ENCODE assay signal across 7 cellular contexts in the genomic region with DNA sequence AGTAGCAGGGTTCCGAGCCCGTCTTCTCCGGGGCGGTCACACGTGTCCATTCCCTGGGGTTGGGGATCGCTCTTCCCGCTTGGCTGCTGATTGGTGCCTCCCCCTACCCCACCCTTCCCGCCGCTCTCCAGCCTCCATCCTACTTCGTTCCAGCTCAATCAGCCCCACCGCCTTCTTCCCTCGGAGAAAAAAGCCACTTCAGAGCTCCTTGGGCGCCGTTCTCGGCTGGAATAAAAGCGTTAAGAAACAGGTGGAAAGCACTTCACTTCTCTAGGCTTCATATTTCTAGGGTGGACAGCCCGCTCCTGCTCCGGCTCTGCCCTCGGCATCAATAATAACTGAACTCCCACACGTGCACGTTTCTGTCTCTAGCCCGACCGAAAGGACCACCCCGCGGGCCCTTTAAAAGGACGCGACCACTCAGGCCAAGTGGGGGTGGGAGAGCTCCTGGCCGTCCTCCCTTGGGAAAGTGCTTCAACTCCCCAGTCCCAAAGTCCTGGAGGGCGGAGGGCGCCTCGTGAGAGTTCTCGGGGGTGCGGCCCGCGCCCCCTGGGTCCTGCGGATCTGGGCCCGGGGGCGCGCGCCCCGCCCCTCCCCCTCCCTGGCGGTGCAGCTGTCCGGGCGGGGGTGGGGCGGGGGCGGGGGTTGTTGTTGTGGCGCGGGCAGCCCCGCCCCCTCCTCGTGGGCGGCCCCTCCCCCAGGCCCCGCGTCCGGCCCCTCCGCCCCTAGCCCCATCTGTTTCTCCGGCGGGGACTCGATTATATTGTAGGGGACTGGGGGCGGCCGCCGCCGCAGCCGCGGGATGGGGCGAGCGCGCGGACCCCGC. TPM values are rescaled to one million over a fixed set of nuclear protein-coding genes. Genes with fewer than 3 reads are reported as not detected.
A peak's percentile ranks its signal among the peaks of the same experiment; 100 is the strongest.
DNase-seq lines count a peak whose midpoint lies in the region; ATAC-seq and TF ChIP-seq lines count a peak whose summit lies in the region.

A gene (plus strand): TSS at position 734 of the 826 bp plus-strand sequence. CDS start 324 bp downstream, outside the sequence.

- POLR2A ChIA-PET in HEK293 (lab: Yijun Ruan, JAX) = interaction anchor here (0.5 to 4.6 kb wide), 19 partner anchors 8 to 709 kb away, joined by 3 to 25 read pairs (median 3); a partner anchor contains a TSS

- peak; percentile 69 to 72 for ATAC-seq in gastrocnemius medialis
- ATAC-seq in GM18520 (IDR thresholded peaks at IDR 0.05; ENCODE audit: unreplicated experiment) = no peak

- CTCF ChIA-PET in HEK293 (lab: Yijun Ruan, JAX) = interaction anchor here (0.6 to 4.5 kb wide), 6 partner anchors 15 to 271 kb away, joined by 3 to 35 read pairs (median 4); no protein-coding TSS in a partner anchor

- no peaks in the 10 kb centered on the region for H3K27me3 ChIP-seq in gastrocnemius medialis

- no peaks in the 10 kb centered on the region for H3K9me3 ChIP-seq in HEK293 (ENCODE audit: control insufficient read depth, insufficient read depth, low read depth, low read length)
- no peaks in the 10 kb centered on the region for H3K9me3 ChIP-seq in gastrocnemius medialis

- in situ Hi-C loops in gastrocnemius medialis (cut with MboI; ENCODE audit: low sequenced_read_pairs in 4 of 4) = loop anchor here in 2 of 4 donors (5.0 to 10.0 kb wide), 2 partner anchors 133 to 136 kb away; no protein-coding TSS in a partner anchor

- H3K36me3 ChIP-seq in HEK293 (ENCODE audit: control insufficient read depth in 2 of 2, insufficient read depth in 1 of 2, low read length in 2 of 2) (no peaks in the 10 kb centered on the region), gastrocnemius medialis (no peaks in the 10 kb centered on the region)

- H3K4me1 ChIP-seq in HEK293 (ENCODE audit: control insufficient read depth, insufficient read depth, low read length) (peaks cover 3% of the 10 kb centered on the region), gastrocnemius medialis (peaks cover 34 to 40% of the 10 kb centered on the region in 2 donors)

- DNase-seq in NCI-H446 treated with DMSO at 0.1 percent for 48 hours (lab: John Stamatoyannopoulos, UW) = peak; percentile 30
- DNase-seq in anterior cingulate cortex (lab: John Stamatoyannopoulos, UW) = peak in 54 of 58 donors; percentile 8 to 86 (median 70)
- peak; percentile 82 for DNase-seq in iPS-NIHi7 (ENCODE audit: extremely low spot score)
- peak; percentile 74 to 78 for DNase-seq in gastrocnemius medialis
- DNase-seq in hepatic stellate cell (ENCODE audit: low spot score) = no peak

- peak; percentile 50 to 55 for TF ChIP-seq POLR2A in gastrocnemius medialis (IDR thresholded peaks at IDR 0.05)

- TF ChIP-seq CTCF in HEK293 (tag by site-specific recombination; IDR thresholded peaks at IDR 0.05) (no peak), gastrocnemius medialis (IDR thresholded peaks at IDR 0.05 in 4 of 5, conservative IDR thresholded peaks at IDR 0.05 in 1 of 5) (no peak)

- H3K27ac ChIP-seq in HEK293 (ENCODE audit: extremely low read depth, low read depth, low read length) (peak within 1 kb of the TSS; percentile 93), gastrocnemius medialis (peak within 1 kb of the TSS; percentile 91 to 99 (median 96))

- intact Hi-C loops in gastrocnemius medialis (cut with DNase I; ENCODE audit: low total_unique reads) = loop anchor here (2.0 to 10.0 kb wide), 4 partner anchors 104 to 294 kb away; a partner anchor contains a TSS

- H3K4me3 ChIP-seq in HEK293 (ENCODE audit: low read depth, low read length) (peak within 1 kb of the TSS; percentile 92), gastrocnemius medialis (peak within 1 kb of the TSS; percentile 77 to 93 (median 84))

TF ChIP-seq in HEK293, 187 proteins besides CTCF, POLR2A, EP300 and RAD21 (continues in another document):
- peak; percentile 73 for TF ChIP-seq ZEB2 (tag by site-specific recombination; IDR thresholded peaks at IDR 0.05)
- peak; percentile 92 for TF ChIP-seq ZNF335 (tag by site-specific recombination; conservative IDR thresholded peaks at IDR 0.05)
- peak; percentile 78 for TF ChIP-seq ZNF600 (tag by site-specific recombination; IDR thresholded peaks at IDR 0.05)
- peak; percentile 73 for TF ChIP-seq GLIS2 (tag by site-specific recombination; IDR thresholded peaks at IDR 0.05)
- TF ChIP-seq, protein P1, sequence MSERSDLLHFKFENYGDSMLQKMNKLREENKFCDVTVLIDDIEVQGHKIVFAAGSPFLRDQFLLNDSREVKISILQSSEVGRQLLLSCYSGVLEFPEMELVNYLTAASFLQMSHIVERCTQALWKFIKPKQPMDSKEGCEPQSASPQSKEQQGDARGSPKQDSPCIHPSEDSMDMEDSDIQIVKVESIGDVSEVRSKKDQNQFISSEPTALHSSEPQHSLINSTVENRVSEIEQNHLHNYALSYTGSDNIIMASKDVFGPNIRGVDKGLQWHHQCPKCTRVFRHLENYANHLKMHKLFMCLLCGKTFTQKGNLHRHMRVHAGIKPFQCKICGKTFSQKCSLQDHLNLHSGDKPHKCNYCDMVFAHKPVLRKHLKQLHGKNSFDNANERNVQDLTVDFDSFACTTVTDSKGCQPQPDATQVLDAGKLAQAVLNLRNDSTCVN (tag by site-specific recombination; optimal IDR thresholded peaks at IDR 0.05) = peak; percentile 81
- TF ChIP-seq, protein P2, sequence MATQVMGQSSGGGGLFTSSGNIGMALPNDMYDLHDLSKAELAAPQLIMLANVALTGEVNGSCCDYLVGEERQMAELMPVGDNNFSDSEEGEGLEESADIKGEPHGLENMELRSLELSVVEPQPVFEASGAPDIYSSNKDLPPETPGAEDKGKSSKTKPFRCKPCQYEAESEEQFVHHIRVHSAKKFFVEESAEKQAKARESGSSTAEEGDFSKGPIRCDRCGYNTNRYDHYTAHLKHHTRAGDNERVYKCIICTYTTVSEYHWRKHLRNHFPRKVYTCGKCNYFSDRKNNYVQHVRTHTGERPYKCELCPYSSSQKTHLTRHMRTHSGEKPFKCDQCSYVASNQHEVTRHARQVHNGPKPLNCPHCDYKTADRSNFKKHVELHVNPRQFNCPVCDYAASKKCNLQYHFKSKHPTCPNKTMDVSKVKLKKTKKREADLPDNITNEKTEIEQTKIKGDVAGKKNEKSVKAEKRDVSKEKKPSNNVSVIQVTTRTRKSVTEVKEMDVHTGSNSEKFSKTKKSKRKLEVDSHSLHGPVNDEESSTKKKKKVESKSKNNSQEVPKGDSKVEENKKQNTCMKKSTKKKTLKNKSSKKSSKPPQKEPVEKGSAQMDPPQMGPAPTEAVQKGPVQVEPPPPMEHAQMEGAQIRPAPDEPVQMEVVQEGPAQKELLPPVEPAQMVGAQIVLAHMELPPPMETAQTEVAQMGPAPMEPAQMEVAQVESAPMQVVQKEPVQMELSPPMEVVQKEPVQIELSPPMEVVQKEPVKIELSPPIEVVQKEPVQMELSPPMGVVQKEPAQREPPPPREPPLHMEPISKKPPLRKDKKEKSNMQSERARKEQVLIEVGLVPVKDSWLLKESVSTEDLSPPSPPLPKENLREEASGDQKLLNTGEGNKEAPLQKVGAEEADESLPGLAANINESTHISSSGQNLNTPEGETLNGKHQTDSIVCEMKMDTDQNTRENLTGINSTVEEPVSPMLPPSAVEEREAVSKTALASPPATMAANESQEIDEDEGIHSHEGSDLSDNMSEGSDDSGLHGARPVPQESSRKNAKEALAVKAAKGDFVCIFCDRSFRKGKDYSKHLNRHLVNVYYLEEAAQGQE (tag by site-specific recombination; IDR thresholded peaks at IDR 0.05) = peak; percentile 67
- TF ChIP-seq, protein P3, sequence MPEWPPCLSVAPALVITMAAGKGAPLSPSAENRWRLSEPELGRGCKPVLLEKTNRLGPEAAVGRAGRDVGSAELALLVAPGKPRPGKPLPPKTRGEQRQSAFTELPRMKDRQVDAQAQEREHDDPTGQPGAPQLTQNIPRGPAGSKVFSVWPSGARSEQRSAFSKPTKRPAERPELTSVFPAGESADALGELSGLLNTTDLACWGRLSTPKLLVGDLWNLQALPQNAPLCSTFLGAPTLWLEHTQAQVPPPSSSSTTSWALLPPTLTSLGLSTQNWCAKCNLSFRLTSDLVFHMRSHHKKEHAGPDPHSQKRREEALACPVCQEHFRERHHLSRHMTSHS (tag by site-specific recombination; IDR thresholded peaks at IDR 0.05) = no peak
- peak; percentile 67; the same call in 1 of the 2 replicates for TF ChIP-seq ZBTB20 (tag by site-specific recombination; IDR thresholded peaks at IDR 0.05)
- TF ChIP-seq ZNF658 (tag by site-specific recombination; IDR thresholded peaks at IDR 0.05) = no peak
- TF ChIP-seq ZFHX2 (tag by site-specific recombination; conservative IDR thresholded peaks at IDR 0.05) = peak; percentile 60
- 0 out of 2 replicates have a peak, but pooled peaks have one; percentile 35 for TF ChIP-seq ZNF561 (tag by site-specific recombination; IDR thresholded peaks at IDR 0.05; ENCODE audit: borderline replicate concordance)
- peak; percentile 97 for TF ChIP-seq MZF1 (tag by site-specific recombination; IDR thresholded peaks at IDR 0.05; ENCODE audit: borderline replicate concordance)
- TF ChIP-seq, protein P4, sequence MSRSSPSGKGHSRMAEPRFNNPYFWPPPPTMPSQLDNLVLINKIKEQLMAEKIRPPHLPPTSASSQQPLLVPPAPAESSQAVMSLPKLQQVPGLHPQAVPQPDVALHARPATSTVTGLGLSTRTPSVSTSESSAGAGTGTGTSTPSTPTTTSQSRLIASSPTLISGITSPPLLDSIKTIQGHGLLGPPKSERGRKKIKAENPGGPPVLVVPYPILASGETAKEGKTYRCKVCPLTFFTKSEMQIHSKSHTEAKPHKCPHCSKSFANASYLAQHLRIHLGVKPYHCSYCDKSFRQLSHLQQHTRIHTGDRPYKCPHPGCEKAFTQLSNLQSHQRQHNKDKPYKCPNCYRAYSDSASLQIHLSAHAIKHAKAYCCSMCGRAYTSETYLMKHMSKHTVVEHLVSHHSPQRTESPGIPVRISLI (tag by site-specific recombination; IDR thresholded peaks at IDR 0.05) = 0 out of 2 replicates have a peak, but pooled peaks have one; percentile 10
- TF ChIP-seq KLF9 (tag by site-specific recombination; IDR thresholded peaks at IDR 0.05; ENCODE audit: low read depth) = peak; percentile 93
- TF ChIP-seq GLI2 (tag by site-specific recombination; IDR thresholded peaks at IDR 0.05; ENCODE audit: borderline replicate concordance, low read depth) = no peak
- TF ChIP-seq ZFP69B (tag by site-specific recombination; IDR thresholded peaks at IDR 0.05) = peak; percentile 81

RNA-seq across cellular contexts. Expression of the gene that starts here (rescaled TPM):
- 10 to 100 TPM; 12.3 to 29.6 (median 20.4) TPM for total RNA-seq in gastrocnemius medialis
